In genomic region chr1:21258331-21259134, GRCh38 we compare ENCODE assay signal across 14 cellular contexts. TPM values are rescaled to one million over a fixed set of nuclear protein-coding genes. Genes with fewer than 3 reads are reported as not detected.
DNase-seq lines count a peak whose midpoint lies in the region; ATAC-seq and TF ChIP-seq lines count a peak whose summit lies in the region.
"Had no signal": no experiment of that assay in that cellular context is flagged by ENCODE, and none has a peak within 500 bp of the region (broad histone marks: within the 10 kb centered on the region; RNA-seq: fewer than 3 reads in every experiment).

No MANE protein-coding gene starts in this region.

- DNase-seq in stimulated activated CD4-positive, alpha-beta T cell treated with anti-CD3 and anti-CD28 coated beads, Interleukin-1b, Interleukin-23, amount 100 ng/mL, for 48 hours = peak; percentile 15
- no peak for DNase-seq in stimulated activated CD4-positive, alpha-beta T cell treated with anti-CD3 and anti-CD28 coated beads, Interleukin-4, amount 100 ng/mL, for 24 hours
- peak; percentile 5 for DNase-seq in activated effector memory CD4-positive, alpha-beta T cell treated with Interleukin-2 at 50 U/mL for 16 hours
- no peak for DNase-seq in esophagus squamous epithelium (lab: John Stamatoyannopoulos, UW)
- no peak for DNase-seq in H7
- no peak for DNase-seq in caudate nucleus (lab: John Stamatoyannopoulos, UW)
- no peak for DNase-seq in epidermal melanocyte (ENCODE audit: insufficient read length, low spot score)
- DNase-seq: activated gamma-delta T cell, cerebellar nuclear complex, DMS53, immature natural killer cell, NCI-H1105 had no signal

- intact Hi-C loops in esophagus squamous epithelium (cut with DNase I) = no loop called here

- ATAC-seq in GM18519 (IDR thresholded peaks at IDR 0.05; ENCODE audit: low FRiP score, unreplicated experiment) = no peak

- H3K36me3 ChIP-seq in esophagus squamous epithelium = peaks cover 0 to 68% (median 15%) of the 10 kb centered on the region in 3 donors
- H3K36me3 ChIP-seq in H7 (replicated peaks; ENCODE audit: control insufficient read depth, insufficient read depth, low read length) = peaks cover 1% of the 10 kb centered on the region; the same call in 1 of the 2 replicates

- TF ChIP-seq POLR2A in esophagus squamous epithelium (IDR thresholded peaks at IDR 0.05) = no peak

- H3K27ac ChIP-seq in esophagus squamous epithelium (peak overlapping the region in 3 of 4 donors; percentile 52 to 64 (median 54)), caudate nucleus (ENCODE audit: low read depth, low read length) (no peak overlapping the region)
- H3K27ac ChIP-seq: SK-N-MC had no signal

- H3K27me3 ChIP-seq in esophagus squamous epithelium (no peaks in the 10 kb centered on the region), H7 (ENCODE audit: control insufficient read depth, insufficient read depth, low read length) (no peaks in the 10 kb centered on the region; the same call in 1 of the 2 replicates)

- peaks cover 24 to 95% (median 49%) of the 10 kb centered on the region in 3 donors for H3K4me1 ChIP-seq in esophagus squamous epithelium

- H3K4me3 ChIP-seq in esophagus squamous epithelium (no peak overlapping the region), H7 (ENCODE audit: insufficient read depth, low read depth, low read length) (no peak overlapping the region)
- H3K4me3 ChIP-seq: SK-N-MC had no signal

- H3K9me3 ChIP-seq in esophagus squamous epithelium = no peaks in the 10 kb centered on the region

- no peak for TF ChIP-seq CTCF in esophagus squamous epithelium (IDR thresholded peaks at IDR 0.05)

- WGBS in esophagus squamous epithelium, 2 donors = 72 to 86% methylated on average over 7 to 9 of the region's 22 CpGs

RNA-seq across cellular contexts. Expression of gene ECE1, which starts 31.7 kb away (rescaled TPM):
- 10 to 100 TPM; 11.3 to 42.2 (median 24.1) TPM for total RNA-seq in esophagus squamous epithelium
- total RNA-seq in H7 (2014; rRNA removed; shearing (Covaris generic)) = 46.4 and 53.8 TPM in 2 replicates

Comparison
In these comparisons a context has a peak if more than half of its experiments do, and no peak if none do; other contexts are left out.
1. DNase-seq: peak in stimulated activated CD4-positive, alpha-beta T cell treated with anti-CD3 and anti-CD28 coated beads, Interleukin-1b, Interleukin-23, amount 100 ng/mL, for 48 hours (single experiment) and activated effector memory CD4-positive, alpha-beta T cell treated with Interleukin-2 at 50 U/mL for 16 hours (single experiment); none in stimulated activated CD4-positive, alpha-beta T cell treated with anti-CD3 and anti-CD28 coated beads, Interleukin-4, amount 100 ng/mL, for 24 hours (single experiment), esophagus squamous epithelium (single experiment), H7 (single experiment), caudate nucleus (0 of 61) and epidermal melanocyte (single experiment).